Comparison of ENCODE assay signal across 16 cellular contexts in genomic region chr6:16078064-16078463, GRCh38. TPM values are rescaled to one million over a fixed set of nuclear protein-coding genes. Genes with fewer than 3 reads are reported as not detected.
A peak's percentile ranks its signal among the peaks of the same experiment; 100 is the strongest.
DNase-seq lines count a peak whose midpoint lies in the region; ATAC-seq, FAIRE-seq and TF ChIP-seq lines count a peak whose summit lies in the region.
"Had no signal": no experiment of that assay in that cellular context is flagged by ENCODE, and none has a peak within 500 bp of the region (broad histone marks: within the 10 kb centered on the region; RNA-seq: fewer than 3 reads in every experiment).

No MANE protein-coding gene starts in this region.

- H3K4me1 ChIP-seq in GM12878 (ENCODE audit: control insufficient read depth, insufficient read depth, low read length) (peaks cover 12% of the 10 kb centered on the region), right atrium auricular region (no peaks in the 10 kb centered on the region), trophoblast cell (ENCODE audit: control insufficient read depth in 1 of 2, insufficient read depth in 2 of 2, low read length in 2 of 2) (no peaks in the 10 kb centered on the region), transverse colon (peaks cover 0 to 20% (median 5%) of the 10 kb centered on the region in 4 donors)
- H3K4me1 ChIP-seq: testis had no signal

- no peak overlapping the region for H3K18ac ChIP-seq in trophoblast cell (ENCODE audit: low read length)

- H4K12ac ChIP-seq in trophoblast cell (ENCODE audit: low read depth, low read length), result no peak overlapping the region

- no peak overlapping the region for H3K23ac ChIP-seq in trophoblast cell (ENCODE audit: low read length)

- H3K4me2 ChIP-seq in GM12878 (ENCODE audit: control insufficient read depth, insufficient read depth), result peak overlapping the region; percentile 65; the same call in 1 of the 2 replicates
- no peak overlapping the region for H3K4me2 ChIP-seq in trophoblast cell (ENCODE audit: low read length)

- no peak overlapping the region for H2BK5ac ChIP-seq in trophoblast cell (ENCODE audit: low read depth, low read length, poor library complexity)

- FAIRE-seq in GM12878 (lab: Jason Lieb, UNC), result no peak
- FAIRE-seq: endothelial cell of umbilical vein had no signal

- H3K27ac ChIP-seq in GM12878 (ENCODE audit: control insufficient read depth, insufficient read depth) (no peak overlapping the region), right atrium auricular region (no peak overlapping the region), trophoblast cell (ENCODE audit: low read depth, low read length) (no peak overlapping the region), transverse colon (no peak overlapping the region)
- H3K27ac ChIP-seq: testis had no signal

- no peak overlapping the region for H2BK12ac ChIP-seq in trophoblast cell (ENCODE audit: low read length)

- TF ChIP-seq RAD21 in GM12878 (IDR thresholded peaks at IDR 0.05; ENCODE audit: insufficient read depth, low read depth, low read length), result 0 out of 2 replicates have a peak, but pooled peaks have one; percentile 1

- H3K4me3 ChIP-seq in GM12878 (no peak overlapping the region), right atrium auricular region (no peak overlapping the region), trophoblast cell (ENCODE audit: low read depth, low read length) (no peak overlapping the region), transverse colon (no peak overlapping the region)
- H3K4me3 ChIP-seq: mucosa of descending colon, testis had no signal

- POLR2A ChIA-PET in GM12878 (lab: Charles Lee), result interaction anchor here (0.5 to 2.1 kb wide), 9 partner anchors 9 to 1225 kb away, joined by 3 to 6 read pairs (median 4); no protein-coding TSS in a partner anchor

- no peak overlapping the region for H3K14ac ChIP-seq in trophoblast cell (ENCODE audit: low read length)

- RAD21 ChIA-PET in GM12878 (lab: Charles Lee; ENCODE audit: unreplicated experiment), result interaction anchor here (0.8 to 2.0 kb wide), 13 partner anchors 15 to 395 kb away, joined by 3 to 12 read pairs (median 3); partner anchors contain the start of gene MYLIP

- H3K27me3 ChIP-seq in GM12878 (replicated peaks in 1 of 2; ENCODE audit: control insufficient read depth in 2 of 2, insufficient read depth in 2 of 2, low read length in 1 of 2) (no peaks in the 10 kb centered on the region), right atrium auricular region (no peaks in the 10 kb centered on the region), trophoblast cell (ENCODE audit: insufficient read depth, low read length) (no peaks in the 10 kb centered on the region), transverse colon (no peaks in the 10 kb centered on the region)
- H3K27me3 ChIP-seq: testis had no signal

- no peak overlapping the region for H2AK5ac ChIP-seq in trophoblast cell (ENCODE audit: low read length)

- no peak overlapping the region for H4K8ac ChIP-seq in trophoblast cell (ENCODE audit: low read depth, low read length)

- H3K9ac ChIP-seq in GM12878 (ENCODE audit: control insufficient read depth, insufficient read depth, low read length), result no peak overlapping the region
- no peak overlapping the region for H3K9ac ChIP-seq in trophoblast cell (ENCODE audit: low read length)

- in situ Hi-C loops in GM12878 (cut with MboI), result no loop called here
- in situ Hi-C loops in transverse colon (cut with MboI; ENCODE audit: low pct_ligation_motif_present in 1 of 4, low pct_unique_long_range_greater_than_20kb in 1 of 4, low sequenced_read_pairs in 3 of 4), result no loop called here

- CTCF ChIA-PET in GM12878 (lab: Yijun Ruan, JAX), result interaction anchor here (0.6 to 1.5 kb wide), 6 partner anchors 10 to 277 kb away, joined by 3 to 5 read pairs (median 4); no protein-coding TSS in a partner anchor

- no peaks in the 10 kb centered on the region for H3K9me3 ChIP-seq in GM12878 (replicated peaks; ENCODE audit: control insufficient read depth, insufficient read depth, low read length)
- no peaks in the 10 kb centered on the region for H3K9me3 ChIP-seq in right atrium auricular region
- H3K9me3 ChIP-seq in trophoblast cell (ENCODE audit: insufficient read depth, low read depth, low read length), result no peaks in the 10 kb centered on the region
- H3K9me3 ChIP-seq in transverse colon, result no peaks in the 10 kb centered on the region
- H3K9me3 ChIP-seq: mucosa of descending colon, testis had no signal

- no peak overlapping the region for H2BK120ac ChIP-seq in trophoblast cell (ENCODE audit: insufficient read depth, low read length, poor library complexity)

- TF ChIP-seq POLR2A in GM12878 (IDR thresholded peaks at IDR 0.05; ENCODE audit: low read depth, low read length) (no peak), transverse colon (IDR thresholded peaks at IDR 0.05) (no peak)

- H3K79me2 ChIP-seq in GM12878 (ENCODE audit: control insufficient read depth, insufficient read depth, low read length), result no peaks in the 10 kb centered on the region
- H3K79me2 ChIP-seq in trophoblast cell (ENCODE audit: control insufficient read depth, insufficient read depth, low read length, poor library complexity), result no peaks in the 10 kb centered on the region

- no peaks in the 10 kb centered on the region for H3K79me1 ChIP-seq in trophoblast cell (ENCODE audit: low read length)

- ATAC-seq in GM18909 (IDR thresholded peaks at IDR 0.05; ENCODE audit: poor library complexity, unreplicated experiment), result peak; percentile 76
- peak; percentile 89 for ATAC-seq in GM21515 (IDR thresholded peaks at IDR 0.05; ENCODE audit: unreplicated experiment)
- ATAC-seq in HG03095 (IDR thresholded peaks at IDR 0.05; ENCODE audit: unreplicated experiment), result peak; percentile 87
- peak; percentile 87 for ATAC-seq in GM12878
- ATAC-seq: mucosa of descending colon, Panc1, WTC11 had no signal

- no peak for TF ChIP-seq CTCF in GM12878 (IDR thresholded peaks at IDR 0.05 in 2 of 3, conservative IDR thresholded peaks at IDR 0.05 in 1 of 3; ENCODE audit: control insufficient read depth in 2 of 3, extremely low read depth in 1 of 3, insufficient read depth in 1 of 3, low read depth in 3 of 3, low read length in 3 of 3)
- TF ChIP-seq CTCF in right atrium auricular region (IDR thresholded peaks at IDR 0.05), result no peak
- no peak for TF ChIP-seq CTCF in transverse colon (IDR thresholded peaks at IDR 0.05)

- no peak overlapping the region for H3K4ac ChIP-seq in trophoblast cell (ENCODE audit: low read depth, low read length)

- SMC1A ChIA-PET in GM12878 (lab: Charles Lee; ENCODE audit: uncharacterized antibody, unreplicated experiment), result interaction anchor here (0.6 to 2.8 kb wide), 26 partner anchors 9 to 407 kb away, joined by 3 to 14 read pairs (median 4); no protein-coding TSS in a partner anchor

- 2% methylated on average over 2 of the region's 2 CpGs for WGBS in GM12878 (ENCODE audit: insufficient coverage, insufficient replicate concordance, low lambda C conversion rate, missing lambda C conversion rate)
- WGBS in trophoblast cell (ENCODE audit: extremely low coverage, insufficient coverage, insufficient read length), result no CpG with 5 or more reads among the region's 2 CpGs
- WGBS in transverse colon (ENCODE audit: low coverage in 1 of 2), 2 donors, result 77 to 84% methylated on average over 2 of the region's 2 CpGs

- no peak for TF ChIP-seq EP300 in GM12878 (IDR thresholded peaks at IDR 0.05; ENCODE audit: borderline replicate concordance in 1 of 2, control insufficient read depth in 1 of 2, low read depth in 2 of 2, low read length in 2 of 2)
- no peak for TF ChIP-seq EP300 in transverse colon (IDR thresholded peaks at IDR 0.05; ENCODE audit: low read depth)

- H2AFZ ChIP-seq in GM12878 (ENCODE audit: control insufficient read depth, low read depth, low read length), result no peak overlapping the region
- H2AFZ ChIP-seq in trophoblast cell (ENCODE audit: insufficient read depth, low read length, poor library complexity), result no peak overlapping the region

- no peaks in the 10 kb centered on the region for H4K20me1 ChIP-seq in GM12878 (ENCODE audit: control insufficient read depth, insufficient read depth)

- H3K36me3 ChIP-seq in GM12878 (ENCODE audit: control insufficient read depth in 2 of 2, insufficient read depth in 2 of 2, low read length in 1 of 2) (no peaks in the 10 kb centered on the region), right atrium auricular region (no peaks in the 10 kb centered on the region), trophoblast cell (ENCODE audit: control insufficient read depth in 1 of 2, insufficient read depth in 2 of 2, low read length in 2 of 2) (no peaks in the 10 kb centered on the region), transverse colon (no peaks in the 10 kb centered on the region)

- H4K91ac ChIP-seq in trophoblast cell (ENCODE audit: low read depth, low read length), result no peak overlapping the region

- peak; percentile 44 for DNase-seq in GM12878 (ENCODE audit: low read depth, low spot score)
- no peak for DNase-seq in posterior vena cava (ENCODE audit: low spot score)
- no peak for DNase-seq in right atrium auricular region (ENCODE audit: low spot score)
- no peak for DNase-seq in trophoblast cell
- no peak for DNase-seq in transverse colon
- DNase-seq: islet precursor cell, mucosa of descending colon, NCI-H1417 treated with DMSO at 0.1 percent for 48 hours, SW 1271, testis had no signal

- BruUV-seq in GM12878 (replicated peaks; lab: Mats Ljungman, UMichigan), result no TSS peak

- intact Hi-C loops in GM12878 (cut with micrococcal nuclease; ENCODE audit: unreplicated experiment) (no loop called here), posterior vena cava (cut with DNase I) (loop anchor here in 1 of 2 donors (5.0 kb wide), 1 partner anchor 1996 kb away; no protein-coding TSS in a partner anchor), transverse colon (cut with DNase I; ENCODE audit: low total_unique reads) (no loop called here)

RNA-seq across cellular contexts. Expression of gene MYLIP, which starts 50.8 kb away (rescaled TPM):
- 123 and 131 TPM in 2 replicates for total RNA-seq in GM12878 (2013; cell fraction: nucleolus; rRNA removed)
- 12.9 and 15.1 TPM in 2 replicates for total RNA-seq in GM12878 (2014; rRNA removed)
- 12.8 and 13.0 TPM in 2 replicates for total RNA-seq in GM12878 (2014; rRNA removed; fragmentation: Illumina TruSeq; extraction: Trizol)
- 14.7 and 15.2 TPM in 2 replicates for total RNA-seq in GM12878 (2021)
- 10.8 TPM for polyA plus RNA-seq in GM12878 (2011; ENCODE audit: low read depth)
- polyA plus RNA-seq in GM12878 (2011; rRNA removed), result 122 and 123 TPM in 2 replicates
- polyA plus RNA-seq in GM12878 (2011; cell fraction: cytosol; rRNA removed), result 73.6 and 81.0 TPM in 2 replicates
- polyA plus RNA-seq in GM12878 (2011; cell fraction: nucleus; rRNA removed), result 120 and 147 TPM in 2 replicates
- 11.3 and 20.8 TPM in 2 replicates for polyA plus RNA-seq in GM12878 (2012)
- 12.3 and 13.0 TPM in 2 replicates for polyA plus RNA-seq in GM12878 (2014; fragmentation: Illumina TruSeq; extraction: Trizol)
- 1 to 10 TPM; 5.3 to 5.8 TPM for polyA plus RNA-seq in GM12878 (2014; fragmentation: Nextera tagmentation; extraction: Ambion mirVana)
- polyA plus RNA-seq in GM12878 (2014; rRNA removed), result 14.1 and 16.5 TPM in 2 replicates
- polyA plus RNA-seq in GM12878 (2016; fragmentation: Nextera tagmentation; extraction: Ambion mirVana), result 1 to 10 TPM; 5.6 to 7.1 TPM
- polyA minus RNA-seq in GM12878 (2011; rRNA and poly(A)+ RNA removed), result 124 and 137 TPM in 2 replicates
- polyA minus RNA-seq in GM12878 (2011; cell fraction: cytosol; rRNA and poly(A)+ RNA removed), result 37.2 and 44.1 TPM in 2 replicates
- polyA minus RNA-seq in GM12878 (2011; cell fraction: nucleus; rRNA and poly(A)+ RNA removed), result 67.3 and 86.4 TPM in 2 replicates
- 10 to 100 TPM; 20.1 to 28.8 TPM for total RNA-seq in posterior vena cava
- total RNA-seq in right atrium auricular region, result 10 to 100 TPM; 15.6 to 25.1 TPM
- 29.7 and 30.4 TPM in 2 replicates for polyA plus RNA-seq in trophoblast cell (2013)
- 10 to 100 TPM; 22.5 to 43.2 (median 40.7) TPM for total RNA-seq in transverse colon
